Comparison of ENCODE assay signal across 8 cellular contexts in genomic region chr4:140103676-140104075, GRCh38. TPM values are rescaled to one million over a fixed set of nuclear protein-coding genes. Genes with fewer than 3 reads are reported as not detected.
DNase-seq lines count a peak whose midpoint lies in the region; ATAC-seq and TF ChIP-seq lines count a peak whose summit lies in the region.

No MANE protein-coding gene starts in this region.

- no peak for TF ChIP-seq CTCF in mucosa of descending colon (IDR thresholded peaks at IDR 0.05)

- intact Hi-C loops in mucosa of descending colon (cut with DNase I, micrococcal nuclease) = no loop called here

- peak overlapping the region; percentile 67 for H3K27ac Mint-ChIP-seq in activated naive CD8-positive, alpha-beta T cell treated with anti-CD3 and anti-CD28 coated beads for 36 hours
- peak overlapping the region; percentile 31 for H3K27ac Mint-ChIP-seq in stimulated activated naive B cell treated with anti-CD40 and anti-IgM and Interleukin-4, amounts not matched to agents 10 μg/mL and 1 μg/mL and 100 μg/mL, for 72 hours

- H3K9me3 Mint-ChIP-seq in activated naive CD8-positive, alpha-beta T cell treated with anti-CD3 and anti-CD28 coated beads for 36 hours = peaks cover 2% of the 10 kb centered on the region
- peaks cover 0 to 4% of the 10 kb centered on the region in 2 donors for H3K9me3 Mint-ChIP-seq in stimulated activated naive B cell treated with anti-CD40 and anti-IgM and Interleukin-4, amounts not matched to agents 10 μg/mL and 1 μg/mL and 100 μg/mL, for 72 hours

- no peaks in the 10 kb centered on the region for H3K4me1 ChIP-seq in mucosa of descending colon (ENCODE audit: low read depth)

- H3K36me3 Mint-ChIP-seq in activated naive CD8-positive, alpha-beta T cell treated with anti-CD3 and anti-CD28 coated beads for 36 hours = no peaks in the 10 kb centered on the region
- H3K36me3 Mint-ChIP-seq in stimulated activated naive B cell treated with anti-CD40 and anti-IgM and Interleukin-4, amounts not matched to agents 10 μg/mL and 1 μg/mL and 100 μg/mL, for 72 hours = peaks cover 0 to 3% of the 10 kb centered on the region in 2 donors

- H3K4me1 Mint-ChIP-seq in activated naive CD8-positive, alpha-beta T cell treated with anti-CD3 and anti-CD28 coated beads for 36 hours = peaks cover 56% of the 10 kb centered on the region
- H3K4me1 Mint-ChIP-seq in stimulated activated naive B cell treated with anti-CD40 and anti-IgM and Interleukin-4, amounts not matched to agents 10 μg/mL and 1 μg/mL and 100 μg/mL, for 72 hours = peaks cover 28 to 29% of the 10 kb centered on the region in 2 donors

- H3K4me3 Mint-ChIP-seq in activated naive CD8-positive, alpha-beta T cell treated with anti-CD3 and anti-CD28 coated beads for 36 hours = no peak overlapping the region
- no peak overlapping the region for H3K4me3 Mint-ChIP-seq in stimulated activated naive B cell treated with anti-CD40 and anti-IgM and Interleukin-4, amounts not matched to agents 10 μg/mL and 1 μg/mL and 100 μg/mL, for 72 hours

- DNase-seq in ELR (ENCODE audit: low read depth) (peak; percentile 71), LHCN-M2 (ENCODE audit: low read depth) (peak; percentile 22), mucosa of descending colon (no peak), NCI-H2029 treated with DMSO at 0.1 percent for 48 hours (lab: John Stamatoyannopoulos, UW) (no peak), retina (no peak)
- no peak for DNase-seq in activated naive CD8-positive, alpha-beta T cell treated with anti-CD3 and anti-CD28 coated beads for 36 hours
- DNase-seq in stimulated activated naive B cell treated with anti-CD40 and anti-IgM and Interleukin-4, amounts not matched to agents 10 μg/mL and 1 μg/mL and 100 μg/mL, for 72 hours = peak; percentile 13

- H3K4me3 ChIP-seq in mucosa of descending colon = no peak overlapping the region

- H3K27me3 Mint-ChIP-seq in activated naive CD8-positive, alpha-beta T cell treated with anti-CD3 and anti-CD28 coated beads for 36 hours = no peaks in the 10 kb centered on the region
- H3K27me3 Mint-ChIP-seq in stimulated activated naive B cell treated with anti-CD40 and anti-IgM and Interleukin-4, amounts not matched to agents 10 μg/mL and 1 μg/mL and 100 μg/mL, for 72 hours = peaks cover 10 to 13% of the 10 kb centered on the region in 2 donors

- ATAC-seq in GM21717 (IDR thresholded peaks at IDR 0.05; ENCODE audit: unreplicated experiment) = peak; percentile 95
- ATAC-seq in stimulated activated naive B cell treated with anti-CD40 and anti-IgM and Interleukin-4, amounts not matched to agents 10 μg/mL and 1 μg/mL and 100 μg/mL, for 72 hours (replicated peaks) = peak; percentile 96
- no peak for ATAC-seq in mucosa of descending colon

- no peaks in the 10 kb centered on the region for H3K9me3 ChIP-seq in mucosa of descending colon

- no peaks in the 10 kb centered on the region for H3K36me3 ChIP-seq in mucosa of descending colon (ENCODE audit: low read depth)

RNA-seq across cellular contexts. Expression of gene MAML3, which starts 50.3 kb away (rescaled TPM):
- total RNA-seq in LHCN-M2 (2014; rRNA removed) = 0.06 and 0.19 TPM in 2 replicates
- 0.17 TPM for polyA plus RNA-seq in LHCN-M2 (2012)
- total RNA-seq in activated naive CD8-positive, alpha-beta T cell treated with anti-CD3 and anti-CD28 coated beads for 36 hours = 1 to 10 TPM; 2.1 to 2.3 TPM
- 10 to 100 TPM; 10.4 to 23.5 (median 14.8) TPM for total RNA-seq in mucosa of descending colon

Comparison
In these comparisons a context has a peak if more than half of its experiments do, and no peak if none do; other contexts are left out.
1. DNase-seq: peak in ELR (single experiment), LHCN-M2 (single experiment) and stimulated activated naive B cell treated with anti-CD40 and anti-IgM and Interleukin-4, amounts not matched to agents 10 μg/mL and 1 μg/mL and 100 μg/mL, for 72 hours (single experiment); none in activated naive CD8-positive, alpha-beta T cell treated with anti-CD3 and anti-CD28 coated beads for 36 hours (single experiment), mucosa of descending colon (0 of 3), NCI-H2029 treated with DMSO at 0.1 percent for 48 hours (single experiment) and retina (single experiment).